11 cellular contexts compared by ENCODE assay signal in the genomic region with DNA sequence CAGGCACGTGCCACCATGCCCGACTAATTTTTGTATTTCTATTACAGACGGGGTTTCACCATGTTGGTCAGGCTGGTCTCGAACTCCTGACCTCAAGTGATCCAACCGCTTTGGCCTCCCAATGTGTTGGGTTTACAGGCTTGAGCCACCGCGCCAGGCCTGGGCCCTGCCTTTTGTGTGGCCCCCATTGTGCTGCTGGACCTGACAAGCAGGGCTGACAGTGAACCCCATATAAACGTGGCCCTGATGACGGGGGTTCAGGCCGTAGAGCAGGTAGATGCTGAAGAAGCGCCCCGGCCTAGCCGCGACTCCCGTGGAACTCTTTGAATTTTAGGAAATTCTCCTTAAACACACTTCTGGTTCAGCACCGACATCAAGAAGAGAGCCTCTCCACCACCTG. TPM values are rescaled to one million over a fixed set of nuclear protein-coding genes. Genes with fewer than 3 reads are reported as not detected.
"Had no signal": no experiment of that assay in that cellular context is flagged by ENCODE, and none has a peak within 500 bp of the region (broad histone marks: within the 10 kb centered on the region; RNA-seq: fewer than 3 reads in every experiment).

No MANE protein-coding gene starts in this region.

RNA-seq across cellular contexts. Expression of gene SULT1A2, which starts 17.7 kb away (rescaled TPM):
- total RNA-seq: activated T-cell treated with anti-CD3 and anti-CD28 coated beads, Interleukin-2, amount 50 U/mL, for 4 hours; astrocyte; bronchial epithelial cell had no signal

RNA-seq across cellular contexts. Expression of gene NPIPB8, which starts 23.3 kb away (rescaled TPM):
- total RNA-seq: activated naive CD4-positive, alpha-beta T cell treated with anti-CD3 and anti-CD28 coated beads for 36 hours; activated T-helper 17 cell treated with anti-CD3 and anti-CD28 coated beads, Interleukin-2, amount 50 U/mL, for 72 hours; adrenal gland; ascending aorta; astrocyte; breast epithelium; bronchial epithelial cell; cardiac muscle cell had no signal
- polyA plus RNA-seq: adipose tissue, adrenal gland, aorta had no signal
